ENCODE assay signal across 10 cellular contexts in the genomic region with DNA sequence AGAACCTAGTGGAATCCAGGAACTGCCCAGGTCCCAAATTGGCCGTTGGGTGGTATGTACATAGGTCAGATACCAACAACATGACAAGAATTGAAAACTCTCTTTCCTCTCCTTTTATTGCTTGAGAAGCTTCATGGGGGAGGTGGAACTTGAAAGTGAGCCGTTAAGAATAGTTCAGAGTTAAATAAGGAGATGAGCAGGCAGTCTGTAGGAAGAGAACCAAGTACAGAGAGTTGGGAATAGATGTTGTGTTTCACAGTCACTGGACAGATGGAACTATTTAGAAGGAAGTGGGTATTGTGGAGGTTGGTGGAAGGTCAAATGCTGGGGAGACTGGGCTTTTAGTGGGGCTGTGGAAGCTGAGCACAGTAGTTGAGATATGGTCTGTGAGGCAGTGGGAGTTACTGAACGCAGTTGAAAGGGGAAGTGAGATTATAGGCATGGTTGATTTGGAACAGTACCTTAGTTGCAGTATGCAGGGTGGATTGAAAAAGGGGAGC. TPM values are rescaled to one million over a fixed set of nuclear protein-coding genes. Genes with fewer than 3 reads are reported as not detected.
A peak's percentile ranks its signal among the peaks of the same experiment; 100 is the strongest.
DNase-seq lines count a peak whose midpoint lies in the region; ATAC-seq and TF ChIP-seq lines count a peak whose summit lies in the region.
"Had no signal": no experiment of that assay in that cellular context is flagged by ENCODE, and none has a peak within 500 bp of the region (broad histone marks: within the 10 kb centered on the region; RNA-seq: fewer than 3 reads in every experiment).

No MANE protein-coding gene starts in this region.

- H3K4me1 ChIP-seq in GM23338 (ENCODE audit: insufficient read depth), result peaks cover 10% of the 10 kb centered on the region; the same call in 1 of the 2 replicates

- peaks cover 40% of the 10 kb centered on the region for H3K4me1 Mint-ChIP-seq in stimulated activated memory B cell treated with anti-CD40 and anti-IgM and Interleukin-4, amounts not matched to agents 10 μg/mL and 1 μg/mL and 100 μg/mL, for 72 hours
- peaks cover 9% of the 10 kb centered on the region; the same call in 2 of the 3 replicates for H3K4me1 Mint-ChIP-seq in GM23338

- H3K36me3 ChIP-seq in GM23338 (ENCODE audit: insufficient read depth), result no peaks in the 10 kb centered on the region

- H3F3A ChIP-seq in GM23338 (replicated peaks; ENCODE audit: low read depth), result no peaks in the 10 kb centered on the region

- no peak overlapping the region for H3K27ac ChIP-seq in GM23338 (ENCODE audit: low read depth)

- H3K79me2 ChIP-seq in GM23338 (replicated peaks; ENCODE audit: insufficient read depth), result peaks cover 16% of the 10 kb centered on the region

- no peaks in the 10 kb centered on the region for H3K27me3 ChIP-seq in GM23338 (ENCODE audit: insufficient read depth)

- H4K20me1 ChIP-seq in GM23338 (replicated peaks; ENCODE audit: insufficient read depth), result no peaks in the 10 kb centered on the region; the same call in 1 of the 2 replicates

- DNase-seq in HK-2 (ENCODE audit: unreplicated experiment) (no peak), GM23338 (ENCODE audit: low spot score) (no peak), NCI-H510A treated with DMSO at 0.1 percent for 48 hours (lab: John Stamatoyannopoulos, UW) (no peak)
- DNase-seq: cerebellar nuclear complex, foreskin melanocyte, Right ventricle myocardium superior had no signal

- H3K9me2 ChIP-seq in GM23338 (ENCODE audit: insufficient read depth), result no peaks in the 10 kb centered on the region

- ATAC-seq in GM19043 (IDR thresholded peaks at IDR 0.05; ENCODE audit: low read depth, unreplicated experiment), result peak; percentile 100
- ATAC-seq in HG02678 (IDR thresholded peaks at IDR 0.05; ENCODE audit: unreplicated experiment), result peak; percentile 100
- ATAC-seq in HG03558 (IDR thresholded peaks at IDR 0.05; ENCODE audit: extremely low read depth, unreplicated experiment), result peak; percentile 99
- peak; percentile 100 for ATAC-seq in stimulated activated memory B cell treated with anti-CD40 and anti-IgM and Interleukin-4, amounts not matched to agents 10 μg/mL and 1 μg/mL and 100 μg/mL, for 72 hours
- no peak for ATAC-seq in GM23338

- H3K36me3 Mint-ChIP-seq in stimulated activated memory B cell treated with anti-CD40 and anti-IgM and Interleukin-4, amounts not matched to agents 10 μg/mL and 1 μg/mL and 100 μg/mL, for 72 hours, result no peaks in the 10 kb centered on the region
- no peaks in the 10 kb centered on the region; the same call in 2 of the 3 replicates for H3K36me3 Mint-ChIP-seq in GM23338 (ENCODE audit: low read depth)

- TF ChIP-seq CTCF in GM23338 (conservative IDR thresholded peaks at IDR 0.05; ENCODE audit: low read depth in 2 of 2), result no peak

- no peak overlapping the region for H3K4me2 ChIP-seq in GM23338

- no peak overlapping the region for H3K4me3 ChIP-seq in GM23338

- peak overlapping the region; percentile 67 for H3K27ac Mint-ChIP-seq in stimulated activated memory B cell treated with anti-CD40 and anti-IgM and Interleukin-4, amounts not matched to agents 10 μg/mL and 1 μg/mL and 100 μg/mL, for 72 hours
- no peak overlapping the region for H3K27ac Mint-ChIP-seq in GM23338

- no peaks in the 10 kb centered on the region for H3K9me3 Mint-ChIP-seq in stimulated activated memory B cell treated with anti-CD40 and anti-IgM and Interleukin-4, amounts not matched to agents 10 μg/mL and 1 μg/mL and 100 μg/mL, for 72 hours
- peaks cover 3% of the 10 kb centered on the region; the same call in 1 of the 3 replicates for H3K9me3 Mint-ChIP-seq in GM23338

- no peak overlapping the region for H2AFZ ChIP-seq in GM23338

- peak overlapping the region; percentile 40 for H3K4me3 Mint-ChIP-seq in stimulated activated memory B cell treated with anti-CD40 and anti-IgM and Interleukin-4, amounts not matched to agents 10 μg/mL and 1 μg/mL and 100 μg/mL, for 72 hours
- no peak overlapping the region for H3K4me3 Mint-ChIP-seq in GM23338

- no peaks in the 10 kb centered on the region for H3K27me3 Mint-ChIP-seq in stimulated activated memory B cell treated with anti-CD40 and anti-IgM and Interleukin-4, amounts not matched to agents 10 μg/mL and 1 μg/mL and 100 μg/mL, for 72 hours
- H3K27me3 Mint-ChIP-seq in GM23338 (ENCODE audit: insufficient read depth, low read depth, poor library complexity), result no peaks in the 10 kb centered on the region

TF ChIP-seq in GM23338, 12 proteins besides CTCF, POLR2A, EP300 and RAD21 (continues in another document):
- TF ChIP-seq, protein P1, sequence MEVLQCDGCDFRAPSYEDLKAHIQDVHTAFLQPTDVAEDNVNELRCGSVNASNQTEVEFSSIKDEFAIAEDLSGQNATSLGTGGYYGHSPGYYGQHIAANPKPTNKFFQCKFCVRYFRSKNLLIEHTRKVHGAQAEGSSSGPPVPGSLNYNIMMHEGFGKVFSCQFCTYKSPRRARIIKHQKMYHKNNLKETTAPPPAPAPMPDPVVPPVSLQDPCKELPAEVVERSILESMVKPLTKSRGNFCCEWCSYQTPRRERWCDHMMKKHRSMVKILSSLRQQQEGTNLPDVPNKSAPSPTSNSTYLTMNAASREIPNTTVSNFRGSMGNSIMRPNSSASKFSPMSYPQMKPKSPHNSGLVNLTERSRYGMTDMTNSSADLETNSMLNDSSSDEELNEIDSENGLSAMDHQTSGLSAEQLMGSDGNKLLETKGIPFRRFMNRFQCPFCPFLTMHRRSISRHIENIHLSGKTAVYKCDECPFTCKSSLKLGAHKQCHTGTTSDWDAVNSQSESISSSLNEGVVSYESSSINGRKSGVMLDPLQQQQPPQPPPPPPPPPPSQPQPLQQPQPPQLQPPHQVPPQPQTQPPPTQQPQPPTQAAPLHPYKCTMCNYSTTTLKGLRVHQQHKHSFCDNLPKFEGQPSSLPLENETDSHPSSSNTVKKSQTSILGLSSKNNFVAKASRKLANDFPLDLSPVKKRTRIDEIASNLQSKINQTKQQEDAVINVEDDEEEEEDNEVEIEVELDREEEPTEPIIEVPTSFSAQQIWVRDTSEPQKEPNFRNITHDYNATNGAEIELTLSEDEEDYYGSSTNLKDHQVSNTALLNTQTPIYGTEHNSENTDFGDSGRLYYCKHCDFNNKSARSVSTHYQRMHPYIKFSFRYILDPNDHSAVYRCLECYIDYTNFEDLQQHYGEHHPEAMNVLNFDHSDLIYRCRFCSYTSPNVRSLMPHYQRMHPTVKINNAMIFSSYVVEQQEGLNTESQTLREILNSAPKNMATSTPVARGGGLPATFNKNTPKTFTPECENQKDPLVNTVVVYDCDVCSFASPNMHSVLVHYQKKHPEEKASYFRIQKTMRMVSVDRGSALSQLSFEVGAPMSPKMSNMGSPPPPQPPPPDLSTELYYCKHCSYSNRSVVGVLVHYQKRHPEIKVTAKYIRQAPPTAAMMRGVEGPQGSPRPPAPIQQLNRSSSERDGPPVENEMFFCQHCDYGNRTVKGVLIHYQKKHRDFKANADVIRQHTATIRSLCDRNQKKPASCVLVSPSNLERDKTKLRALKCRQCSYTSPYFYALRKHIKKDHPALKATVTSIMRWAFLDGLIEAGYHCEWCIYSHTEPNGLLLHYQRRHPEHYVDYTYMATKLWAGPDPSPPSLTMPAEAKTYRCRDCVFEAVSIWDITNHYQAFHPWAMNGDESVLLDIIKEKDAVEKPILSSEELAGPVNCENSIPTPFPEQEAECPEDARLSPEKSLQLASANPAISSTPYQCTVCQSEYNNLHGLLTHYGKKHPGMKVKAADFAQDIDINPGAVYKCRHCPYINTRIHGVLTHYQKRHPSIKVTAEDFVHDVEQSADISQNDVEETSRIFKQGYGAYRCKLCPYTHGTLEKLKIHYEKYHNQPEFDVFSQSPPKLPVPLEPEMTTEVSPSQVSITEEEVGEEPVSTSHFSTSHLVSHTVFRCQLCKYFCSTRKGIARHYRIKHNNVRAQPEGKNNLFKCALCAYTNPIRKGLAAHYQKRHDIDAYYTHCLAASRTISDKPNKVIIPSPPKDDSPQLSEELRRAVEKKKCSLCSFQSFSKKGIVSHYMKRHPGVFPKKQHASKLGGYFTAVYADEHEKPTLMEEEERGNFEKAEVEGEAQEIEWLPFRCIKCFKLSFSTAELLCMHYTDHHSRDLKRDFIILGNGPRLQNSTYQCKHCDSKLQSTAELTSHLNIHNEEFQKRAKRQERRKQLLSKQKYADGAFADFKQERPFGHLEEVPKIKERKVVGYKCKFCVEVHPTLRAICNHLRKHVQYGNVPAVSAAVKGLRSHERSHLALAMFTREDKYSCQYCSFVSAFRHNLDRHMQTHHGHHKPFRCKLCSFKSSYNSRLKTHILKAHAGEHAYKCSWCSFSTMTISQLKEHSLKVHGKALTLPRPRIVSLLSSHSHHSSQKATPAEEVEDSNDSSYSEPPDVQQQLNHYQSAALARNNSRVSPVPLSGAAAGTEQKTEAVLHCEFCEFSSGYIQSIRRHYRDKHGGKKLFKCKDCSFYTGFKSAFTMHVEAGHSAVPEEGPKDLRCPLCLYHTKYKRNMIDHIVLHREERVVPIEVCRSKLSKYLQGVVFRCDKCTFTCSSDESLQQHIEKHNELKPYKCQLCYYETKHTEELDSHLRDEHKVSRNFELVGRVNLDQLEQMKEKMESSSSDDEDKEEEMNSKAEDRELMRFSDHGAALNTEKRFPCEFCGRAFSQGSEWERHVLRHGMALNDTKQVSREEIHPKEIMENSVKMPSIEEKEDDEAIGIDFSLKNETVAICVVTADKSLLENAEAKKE (CRISPR knock-in tag; IDR thresholded peaks at IDR 0.05), result no peak
- TF ChIP-seq JUNB (IDR thresholded peaks at IDR 0.05; ENCODE audit: unreplicated experiment), result no peak

RNA-seq across cellular contexts. Expression of a gene that starts 26.4 kb away (rescaled TPM):
- 10.1 and 16.4 TPM in 2 replicates for total RNA-seq in GM23338 (2014; rRNA removed; shearing (Covaris generic))
- polyA plus RNA-seq in GM23338 (2016; fragmentation: Nextera tagmentation; extraction: Ambion mirVana), result 5.8 and 7.8 TPM in 2 replicates
